18 cellular contexts compared by ENCODE assay signal in genomic region chr10:48526846-48527505, GRCh38.
DNase-seq lines count a peak whose midpoint lies in the region; ATAC-seq and TF ChIP-seq lines count a peak whose summit lies in the region.
"Had no signal": no experiment of that assay in that cellular context is flagged by ENCODE, and none has a peak within 500 bp of the region (broad histone marks: within the 10 kb centered on the region; RNA-seq: fewer than 3 reads in every experiment).

No MANE protein-coding gene starts in this region.

- H3K27me3 ChIP-seq in WERI-Rb-1 (ENCODE audit: insufficient read depth, low read depth, severe bottlenecking) (no peaks in the 10 kb centered on the region), esophagus muscularis mucosa (peaks cover 0 to 12% (median 0%) of the 10 kb centered on the region in 4 donors), osteoblast (ENCODE audit: insufficient read depth, low read length) (no peaks in the 10 kb centered on the region)

- intact Hi-C loops in esophagus muscularis mucosa (cut with DNase I) = loop anchor here (10.0 kb wide), 1 partner anchor 162 kb away; no protein-coding TSS in a partner anchor

- TF ChIP-seq CTCF in AG04449 (IDR thresholded peaks at IDR 0.05; ENCODE audit: insufficient read depth, low read length, missing control alignments) (no peak), WERI-Rb-1 (IDR thresholded peaks at IDR 0.05; ENCODE audit: low read depth, low read length) (no peak), esophagus muscularis mucosa (IDR thresholded peaks at IDR 0.05) (no peak), osteoblast (IDR thresholded peaks at IDR 0.05; ENCODE audit: extremely low read depth, low read depth, low read length) (no peak)

- WGBS in esophagus muscularis mucosa = 82% methylated on average over 2 of the region's 2 CpGs

- H3K4me1 ChIP-seq in esophagus muscularis mucosa (peaks cover 14 to 38% (median 34%) of the 10 kb centered on the region in 4 donors), osteoblast (ENCODE audit: insufficient read depth, low read length) (peaks cover 39% of the 10 kb centered on the region)

- POLR2A ChIA-PET in AG04449 (lab: Yijun Ruan, JAX) = no interaction called here

- no peak for ATAC-seq in GM21825 (IDR thresholded peaks at IDR 0.05; ENCODE audit: unreplicated experiment)
- ATAC-seq: activated CD8-positive, alpha-beta memory T cell treated with anti-CD3 and anti-CD28 coated beads, Interleukin-2, amount 10 ng/mL, durations not matched to agents 7 days and 5 days; esophagus mucosa; stimulated activated naive B cell treated with anti-CD40 and anti-IgM and Interleukin-4, amounts not matched to agents 10 μg/mL and 1 μg/mL and 100 μg/mL, for 72 hours had no signal

- no peak overlapping the region for H3K27ac ChIP-seq in WERI-Rb-1
- H3K27ac ChIP-seq in esophagus muscularis mucosa (replicated peaks in 1 of 4) = peak overlapping the region; percentile 60 to 75 (median 63)
- peak overlapping the region; percentile 87 for H3K27ac ChIP-seq in osteoblast (ENCODE audit: low read depth, low read length)

- no peak for TF ChIP-seq POLR2A in esophagus muscularis mucosa (IDR thresholded peaks at IDR 0.05; ENCODE audit: low read depth)

- no peak for TF ChIP-seq EP300 in esophagus muscularis mucosa (IDR thresholded peaks at IDR 0.05)

- DNase-seq in AG04449 (ENCODE audit: low read depth, low spot score) (no peak), WERI-Rb-1 (no peak), esophagus muscularis mucosa (ENCODE audit: extremely low spot score) (no peak), osteoblast (ENCODE audit: insufficient read length, low spot score, missing footprints) (no peak), RKO (ENCODE audit: low spot score) (no peak), NCI-H82 (lab: John Stamatoyannopoulos, UW) (no peak)
- no peak for DNase-seq in effector CD8-positive, alpha-beta T cell (lab: John Stamatoyannopoulos, UW)
- DNase-seq: activated CD4-positive, alpha-beta T cell treated with anti-CD3 and anti-CD28 coated beads for 1 hour; activated CD8-positive, alpha-beta memory T cell treated with anti-CD3 and anti-CD28 coated beads, Interleukin-2, amount 10 ng/mL, durations not matched to agents 7 days and 5 days; activated effector memory CD4-positive, alpha-beta T cell treated with Interleukin-2 at 50 U/mL for 16 hours; midbrain; NCI-H1694; NCI-H446; SHP77; stimulated activated CD4-positive, alpha-beta T cell treated with anti-CD3 and anti-CD28 coated beads, Interleukin-12 subunit alpha, Interleukin-12 subunit beta, amount 100 ng/mL, for 4 hours; stimulated activated naive B cell treated with anti-CD40 and anti-IgM and Interleukin-4, amounts not matched to agents 10 μg/mL and 1 μg/mL and 100 μg/mL, for 72 hours had no signal

- peak overlapping the region; percentile 60 for H2AFZ ChIP-seq in osteoblast (ENCODE audit: low read length)

- H4K20me1 ChIP-seq in osteoblast (ENCODE audit: insufficient read depth, low read length) = peaks cover 10% of the 10 kb centered on the region

- H3K9me3 ChIP-seq in WERI-Rb-1 (ENCODE audit: severe bottlenecking) = no peaks in the 10 kb centered on the region
- H3K9me3 ChIP-seq in esophagus muscularis mucosa = no peaks in the 10 kb centered on the region
- no peaks in the 10 kb centered on the region for H3K9me3 ChIP-seq in osteoblast (ENCODE audit: low read depth, low read length)

- CTCF ChIA-PET in AG04449 (lab: Yijun Ruan, JAX) = interaction anchor here (2.6 to 6.8 kb wide), 2 partner anchors 13 to 130 kb away, joined by 12 to 107 read pairs; no protein-coding TSS in a partner anchor

- H3K4me2 ChIP-seq in osteoblast (ENCODE audit: insufficient read depth, low read length) = peak overlapping the region; percentile 84

- H3K4me3 ChIP-seq in AG04449 (ENCODE audit: low read depth, low read length) (0 out of 2 replicates have a peak overlapping the region, but pooled peaks have one; percentile 33), WERI-Rb-1 (ENCODE audit: low read depth, low read length) (peak overlapping the region; percentile 39; the same call in 1 of the 2 replicates), esophagus muscularis mucosa (peak overlapping the region in 1 of 4 donors; percentile 4), osteoblast (ENCODE audit: insufficient read depth, low read length) (peak overlapping the region; percentile 59)

- H3K36me3 ChIP-seq in WERI-Rb-1 (no peaks in the 10 kb centered on the region), esophagus muscularis mucosa (no peaks in the 10 kb centered on the region), osteoblast (ENCODE audit: insufficient read depth, low read length) (peaks cover 8% of the 10 kb centered on the region)

- peaks cover 75% of the 10 kb centered on the region for H3K79me2 ChIP-seq in osteoblast (ENCODE audit: insufficient read depth, low read length)
